15 cellular contexts compared by ENCODE assay signal in genomic region chr17:78568494-78569115, GRCh38. TPM values are rescaled to one million over a fixed set of nuclear protein-coding genes. Genes with fewer than 3 reads are reported as not detected.
DNase-seq lines count a peak whose midpoint lies in the region; ATAC-seq and TF ChIP-seq lines count a peak whose summit lies in the region.
"Had no signal": no experiment of that assay in that cellular context is flagged by ENCODE, and none has a peak within 500 bp of the region (broad histone marks: within the 10 kb centered on the region; RNA-seq: fewer than 3 reads in every experiment).

No MANE protein-coding gene starts in this region.

- H4K20me1 ChIP-seq in IMR-90 (ENCODE audit: insufficient read depth, low read length) = no peaks in the 10 kb centered on the region

- H3K18ac ChIP-seq in IMR-90 (ENCODE audit: low read depth, low read length) = no peak overlapping the region

- 58% methylated on average over 4 of the region's 16 CpGs; no CpG with 5 or more reads in 1 of the 2 experiments for WGBS in IMR-90 (ENCODE audit: extremely low coverage in 2 of 2, insufficient read length in 1 of 2), 2 experiments
- 92% methylated on average over 15 to 16 of the region's 16 CpGs for WGBS in endodermal cell (ENCODE audit: insufficient coverage in 1 of 2, insufficient read length in 1 of 2), 2 experiments

- intact Hi-C loops in IMR-90 (cut with micrococcal nuclease) = no loop called here

- no peak overlapping the region for H2BK120ac ChIP-seq in IMR-90 (ENCODE audit: low read depth, low read length)

- no peaks in the 10 kb centered on the region for H3K4me1 ChIP-seq in IMR-90 (ENCODE audit: control insufficient read depth, insufficient read depth, low read length)
- no peaks in the 10 kb centered on the region for H3K4me1 ChIP-seq in endodermal cell (ENCODE audit: control insufficient read depth, insufficient read depth, low read length)
- H3K4me1 ChIP-seq: gastroesophageal sphincter had no signal

- H2AFZ ChIP-seq in IMR-90 (replicated peaks; ENCODE audit: low read length, poor library complexity) = no peak overlapping the region

- H3K4me3 ChIP-seq in IMR-90 (ENCODE audit: insufficient read depth, low read depth, low read length) = no peak overlapping the region
- no peak overlapping the region for H3K4me3 ChIP-seq in fibroblast of pulmonary artery (replicated peaks; ENCODE audit: low read depth, low read length)
- H3K4me3 ChIP-seq in endodermal cell (ENCODE audit: low read length) = no peak overlapping the region
- H3K4me3 ChIP-seq: gastroesophageal sphincter, mucosa of descending colon, skin epidermis had no signal

- H3K9ac ChIP-seq in IMR-90 (ENCODE audit: low read depth, low read length) = no peak overlapping the region
- no peak overlapping the region for H3K9ac ChIP-seq in endodermal cell (ENCODE audit: extremely low read depth, low read length, poor library complexity, severe bottlenecking)

- no peak for TF ChIP-seq RAD21 in IMR-90 (IDR thresholded peaks at IDR 0.05; ENCODE audit: low read length)

- H2BK5ac ChIP-seq in IMR-90 (ENCODE audit: low read depth, low read length, poor library complexity, severe bottlenecking) = no peak overlapping the region

- H3K36me3 ChIP-seq in IMR-90 (ENCODE audit: control insufficient read depth, insufficient read depth, low read length) (no peaks in the 10 kb centered on the region), endodermal cell (ENCODE audit: control insufficient read depth, insufficient read depth, low read length) (no peaks in the 10 kb centered on the region)
- H3K36me3 ChIP-seq: gastroesophageal sphincter had no signal

- H3K23ac ChIP-seq in IMR-90 (ENCODE audit: low read depth, low read length) = no peak overlapping the region

- DNase-seq in A172 (ENCODE audit: low spot score) (peak; percentile 51), IMR-90 (peak; percentile 37), fibroblast of pulmonary artery (ENCODE audit: low read depth) (peak; percentile 71), COLO829 (ENCODE audit: low spot score) (no peak), NCI-H345 treated with DMSO at 0.1 percent for 48 hours (lab: John Stamatoyannopoulos, UW; ENCODE audit: unreplicated experiment) (no peak), anterior cingulate cortex (lab: John Stamatoyannopoulos, UW) (no peak), endodermal cell (no peak)
- DNase-seq: activated CD4-positive, alpha-beta memory T cell treated with anti-CD3 and anti-CD28 coated beads for 36 hours; DMS153; mucosa of descending colon; NCI-H1105; NCI-H510A treated with DMSO at 0.1 percent for 48 hours had no signal

- H3K36me3 Mint-ChIP-seq in endodermal cell (ENCODE audit: low read depth) = no peaks in the 10 kb centered on the region
- H3K36me3 Mint-ChIP-seq: activated CD4-positive, alpha-beta memory T cell treated with anti-CD3 and anti-CD28 coated beads for 36 hours had no signal

- no peak overlapping the region for H2BK20ac ChIP-seq in IMR-90 (ENCODE audit: low read depth, low read length)

- H2AK9ac ChIP-seq in IMR-90 (replicated peaks; ENCODE audit: low read depth, low read length, poor library complexity) = no peak overlapping the region

- no peak overlapping the region for H3K27ac ChIP-seq in IMR-90 (ENCODE audit: insufficient read depth, low read length)
- H3K27ac ChIP-seq in endodermal cell (ENCODE audit: low read depth, low read length) = no peak overlapping the region
- H3K27ac ChIP-seq: gastroesophageal sphincter, skin epidermis had no signal

- no peaks in the 10 kb centered on the region for H3K9me3 ChIP-seq in IMR-90 (ENCODE audit: control insufficient read depth, insufficient read depth, low read length)
- H3K9me3 ChIP-seq in endodermal cell (ENCODE audit: control insufficient read depth, low read length) = no peaks in the 10 kb centered on the region
- H3K9me3 ChIP-seq: gastroesophageal sphincter, mucosa of descending colon had no signal

- no peak overlapping the region for H3K27ac Mint-ChIP-seq in endodermal cell
- H3K27ac Mint-ChIP-seq: activated CD4-positive, alpha-beta memory T cell treated with anti-CD3 and anti-CD28 coated beads for 36 hours had no signal

- POLR2A ChIA-PET in IMR-90 (lab: Charles Lee; ENCODE audit: unreplicated experiment) = interaction anchor here (0.6 kb wide), 1 partner anchor 82 kb away, joined by 3 read pairs; no protein-coding TSS in a partner anchor

- TF ChIP-seq POLR2A in IMR-90 (IDR thresholded peaks at IDR 0.05; ENCODE audit: low read depth, low read length) = no peak

- BruUV-seq in IMR-90 (replicated peaks; lab: Mats Ljungman, UMichigan) = no TSS peak

- no peaks in the 10 kb centered on the region for H3K9me3 Mint-ChIP-seq in endodermal cell
- H3K9me3 Mint-ChIP-seq: activated CD4-positive, alpha-beta memory T cell treated with anti-CD3 and anti-CD28 coated beads for 36 hours had no signal

- H2BK15ac ChIP-seq in IMR-90 (ENCODE audit: low read depth, low read length) = no peak overlapping the region

- H3K14ac ChIP-seq in IMR-90 (replicated peaks; ENCODE audit: low read depth, low read length) = no peak overlapping the region

- H3K4me3 Mint-ChIP-seq in endodermal cell = no peak overlapping the region
- H3K4me3 Mint-ChIP-seq: activated CD4-positive, alpha-beta memory T cell treated with anti-CD3 and anti-CD28 coated beads for 36 hours had no signal

- H3K27me3 Mint-ChIP-seq in endodermal cell (ENCODE audit: insufficient read depth) = peaks cover 17% of the 10 kb centered on the region

- H3K56ac ChIP-seq in IMR-90 (ENCODE audit: extremely low read depth, insufficient read depth, low read length) = no peak overlapping the region

- ATAC-seq in IMR-90 (ENCODE audit: low read depth) = no peak; the same call in 1 of the 2 replicates
- ATAC-seq in SK-N-SH treated with all-trans-retinoic acid at 6 μM for 48 hours = peak; percentile 19; the same call in 1 of the 3 replicates
- ATAC-seq: gastroesophageal sphincter, mucosa of descending colon had no signal

- H3K27me3 ChIP-seq in IMR-90 (ENCODE audit: control insufficient read depth, insufficient read depth, low read length) (peaks cover 56% of the 10 kb centered on the region), endodermal cell (ENCODE audit: control insufficient read depth, insufficient read depth, low read length, poor library complexity, severe bottlenecking) (no peaks in the 10 kb centered on the region)
- H3K27me3 ChIP-seq: gastroesophageal sphincter had no signal

- H3K79me1 ChIP-seq in IMR-90 (ENCODE audit: low read depth in 1 of 2, low read length in 2 of 2) = no peaks in the 10 kb centered on the region

- H4K5ac ChIP-seq in IMR-90 (ENCODE audit: low read depth, low read length) = no peak overlapping the region

- H3K9me1 ChIP-seq in IMR-90 (ENCODE audit: insufficient read depth, low read length) = no peaks in the 10 kb centered on the region; the same call in 1 of the 2 replicates

- H3K4ac ChIP-seq in IMR-90 (ENCODE audit: low read depth, low read length) = no peak overlapping the region

- H3K4me2 ChIP-seq in IMR-90 (ENCODE audit: low read depth, low read length) = no peak overlapping the region

- TF ChIP-seq CTCF in IMR-90 (conservative IDR thresholded peaks at IDR 0.05; ENCODE audit: low read depth, low read length) = no peak
- no peak for TF ChIP-seq CTCF in fibroblast of pulmonary artery (IDR thresholded peaks at IDR 0.05; ENCODE audit: low read length, missing control alignments)
- no peak for TF ChIP-seq CTCF in endodermal cell (conservative IDR thresholded peaks at IDR 0.05)

- no peak overlapping the region for H4K8ac ChIP-seq in IMR-90 (ENCODE audit: low read depth in 2 of 2, low read length in 2 of 2)

- dilution Hi-C loops in IMR-90 (cut with HindIII; ENCODE audit: low sequenced_read_pairs, unreplicated experiment) = no loop called here

- H3K4me1 Mint-ChIP-seq in endodermal cell = no peaks in the 10 kb centered on the region

- in situ Hi-C loops in IMR-90 (cut with MboI; ENCODE audit: low sequenced_read_pairs) = no loop called here

- no peak overlapping the region for H2AK5ac ChIP-seq in IMR-90 (ENCODE audit: low read depth, low read length)

- no peak overlapping the region for H4K91ac ChIP-seq in IMR-90 (ENCODE audit: insufficient read depth, low read depth, low read length)

- CTCF ChIA-PET in IMR-90 (lab: Yijun Ruan, JAX) = no interaction called here

TF ChIP-seq in IMR-90, 13 proteins besides CTCF, POLR2A, EP300 and RAD21 (continues in another document):
- TF ChIP-seq MAZ (IDR thresholded peaks at IDR 0.05; ENCODE audit: borderline replicate concordance, low read depth, low read length) (no peak), FOS (IDR thresholded peaks at IDR 0.05; ENCODE audit: low read depth, low read length) (peak; percentile 30; the same call in 1 of the 2 replicates), CEBPB (IDR thresholded peaks at IDR 0.05; ENCODE audit: low read depth, low read length) (peak; percentile 90)

TF ChIP-seq in SK-N-SH treated with all-trans-retinoic acid at 6 μM for 48 hours, 23 proteins besides CTCF, POLR2A, EP300 and RAD21 (continues in another document):
- TF ChIP-seq ISL1 (CRISPR knock-in tag; IDR thresholded peaks at IDR 0.05) (no peak), TCF4 (CRISPR knock-in tag; IDR thresholded peaks at IDR 0.05; ENCODE audit: borderline replicate concordance) (peak; percentile 36)

RNA-seq across cellular contexts. Expression of gene DNAH17, which starts 8.6 kb away (rescaled TPM):
- total RNA-seq in A172 (2014; rRNA removed; shearing (Covaris generic)) = 0.02 and 0.16 TPM in 2 replicates
- total RNA-seq in IMR-90 (2012; rRNA removed) (not detected in 2 replicates), endodermal cell (under 1 TPM; 0.13 to 0.64 TPM)
- not detected in 2 replicates for polyA plus RNA-seq in IMR-90 (2012; rRNA removed)
- not detected in 2 replicates for polyA plus RNA-seq in IMR-90 (2012; cell fraction: cytosol; rRNA removed)
- not detected in 2 replicates for polyA plus RNA-seq in IMR-90 (2012; cell fraction: nucleus; rRNA removed; ENCODE audit: low replicate concordance)
- polyA plus RNA-seq in endodermal cell (2013, experiment 1 of 2) = not detected
- polyA plus RNA-seq in endodermal cell (2013, experiment 2 of 2) = 0.12 TPM

Comparison
In these comparisons a context has a peak if more than half of its experiments do, and no peak if none do; other contexts are left out.
1. DNase-seq: peak in A172 (single experiment), IMR-90 (single experiment) and fibroblast of pulmonary artery (single experiment); none in COLO829 (single experiment), NCI-H345 treated with DMSO at 0.1 percent for 48 hours (single experiment), anterior cingulate cortex (0 of 58) and endodermal cell (single experiment).